1 cellular context compared by ENCODE assay signal in genomic region chr15:29071193-29071906, GRCh38.
TF ChIP-seq lines count a peak whose summit lies in the region.

No MANE protein-coding gene starts in this region.

TF ChIP-seq in K562, 482 proteins besides CTCF, POLR2A, EP300 and RAD21 (continued from another document):
- no peak for TF ChIP-seq ZNF407 (IDR thresholded peaks at IDR 0.05; ENCODE audit: low read depth)
- TF ChIP-seq RFX1 (IDR thresholded peaks at IDR 0.05) = peak; percentile 73
